ENCODE assay signal across 30 cellular contexts in the genomic region with DNA sequence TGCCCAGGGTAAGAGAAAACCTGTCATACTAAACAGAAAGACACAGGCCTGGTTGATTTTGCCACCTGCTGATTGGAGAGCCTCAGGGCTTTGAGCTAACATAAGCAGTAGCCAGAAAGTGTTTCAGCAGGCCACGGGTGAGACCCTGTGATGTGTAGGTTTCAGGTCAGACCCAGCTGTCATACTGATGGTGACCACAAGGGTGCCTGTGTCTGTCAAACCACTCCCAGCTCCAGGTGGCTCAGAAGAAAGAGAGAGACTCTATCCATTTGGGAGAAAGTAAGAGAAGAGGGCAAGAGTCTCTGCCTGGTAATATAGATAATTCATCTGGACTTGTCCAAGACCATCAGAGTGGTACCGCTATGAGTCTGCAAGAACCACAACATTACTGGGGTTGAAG.
A peak's percentile ranks its signal among the peaks of the same experiment; 100 is the strongest.
DNase-seq lines count a peak whose midpoint lies in the region; ATAC-seq, FAIRE-seq and TF ChIP-seq lines count a peak whose summit lies in the region.
"Had no signal": no experiment of that assay in that cellular context is flagged by ENCODE, and none has a peak within 500 bp of the region (broad histone marks: within the 10 kb centered on the region; RNA-seq: fewer than 3 reads in every experiment).

No MANE protein-coding gene starts in this region.

- CTCF ChIA-PET in activated CD4-positive, alpha-beta memory T cell treated with anti-CD3 and anti-CD28 coated beads for 36 hours (lab: Charles Lee) = interaction anchor here (0.6 kb wide), 1 partner anchor 19 kb away, joined by 3 read pairs; no protein-coding TSS in a partner anchor
- CTCF ChIA-PET in activated CD4-positive, alpha-beta memory T cell treated with anti-CD3 and anti-CD28 coated beads, Interleukin-2, amount 10 ng/mL, durations not matched to agents 7 days and 5 days (lab: Charles Lee) = no interaction called here

- H3K27ac ChIP-seq in HUES48 (ENCODE audit: low read depth, low read length) (no peak overlapping the region), psoas muscle (no peak overlapping the region), small intestine (ENCODE audit: low read depth in 1 of 2, low read length in 1 of 2) (no peak overlapping the region)
- H3K27ac ChIP-seq: brain microvascular endothelial cell, dorsolateral prefrontal cortex, gastrocnemius medialis, lower lobe of right lung, sigmoid colon, tibial nerve had no signal

- H3K36me3 ChIP-seq in HUES48 (ENCODE audit: control insufficient read depth, insufficient read depth, low read length) (no peaks in the 10 kb centered on the region), psoas muscle (ENCODE audit: insufficient read depth in 1 of 2, low read depth in 1 of 2) (no peaks in the 10 kb centered on the region), small intestine (ENCODE audit: control insufficient read depth in 2 of 2, insufficient read depth in 2 of 2, low read length in 2 of 2) (no peaks in the 10 kb centered on the region)
- H3K36me3 ChIP-seq: brain microvascular endothelial cell, gastrocnemius medialis, lower lobe of right lung, MG63, sigmoid colon, tibial nerve had no signal

- no peak overlapping the region for H3K4me3 Mint-ChIP-seq in activated CD4-positive, alpha-beta memory T cell treated with anti-CD3 and anti-CD28 coated beads for 36 hours
- no peak overlapping the region for H3K4me3 Mint-ChIP-seq in activated CD4-positive, alpha-beta memory T cell treated with anti-CD3 and anti-CD28 coated beads, Interleukin-2, amount 10 ng/mL, durations not matched to agents 7 days and 5 days
- no peak overlapping the region for H3K4me3 Mint-ChIP-seq in mesothelial cell of epicardium
- H3K4me3 Mint-ChIP-seq: B cell; CD4-positive, alpha-beta memory T cell; naive thymus-derived CD8-positive, alpha-beta T cell; T-helper 1 cell treated with Interleukin-12 subunit alpha and Interleukin-12 subunit beta and Interleukin-4 antibody, amounts not matched to agents 30 μg/mL and 1 μg/mL, for 36 hours had no signal

- peaks cover 14% of the 10 kb centered on the region for H3K9me3 Mint-ChIP-seq in activated CD4-positive, alpha-beta memory T cell treated with anti-CD3 and anti-CD28 coated beads for 36 hours
- H3K9me3 Mint-ChIP-seq in activated CD4-positive, alpha-beta memory T cell treated with anti-CD3 and anti-CD28 coated beads, Interleukin-2, amount 10 ng/mL, durations not matched to agents 7 days and 5 days = peaks cover 4% of the 10 kb centered on the region
- peaks cover 85% of the 10 kb centered on the region for H3K9me3 Mint-ChIP-seq in mesothelial cell of epicardium

- H3K4me1 ChIP-seq in HUES48 (ENCODE audit: control insufficient read depth, insufficient read depth, low read length) (no peaks in the 10 kb centered on the region), psoas muscle (no peaks in the 10 kb centered on the region), small intestine (ENCODE audit: control insufficient read depth in 2 of 2, insufficient read depth in 1 of 2, low read depth in 1 of 2, low read length in 1 of 2) (no peaks in the 10 kb centered on the region)
- H3K4me1 ChIP-seq: gastrocnemius medialis, lower lobe of right lung, sigmoid colon, tibial nerve had no signal

- peak overlapping the region; percentile 11; the same call in 1 of the 2 replicates for H3K4me3 ChIP-seq in HUES48 (ENCODE audit: low read depth, low read length)
- H3K4me3 ChIP-seq in psoas muscle = no peak overlapping the region
- no peak overlapping the region for H3K4me3 ChIP-seq in small intestine (ENCODE audit: low read depth in 1 of 2, low read length in 2 of 2)
- H3K4me3 ChIP-seq: dorsolateral prefrontal cortex, gastrocnemius medialis, K562, lower lobe of right lung, MG63, sigmoid colon, tibial nerve had no signal

- H3K27ac Mint-ChIP-seq in activated CD4-positive, alpha-beta memory T cell treated with anti-CD3 and anti-CD28 coated beads for 36 hours = no peak overlapping the region
- H3K27ac Mint-ChIP-seq in activated CD4-positive, alpha-beta memory T cell treated with anti-CD3 and anti-CD28 coated beads, Interleukin-2, amount 10 ng/mL, durations not matched to agents 7 days and 5 days = no peak overlapping the region
- no peak overlapping the region for H3K27ac Mint-ChIP-seq in mesothelial cell of epicardium
- H3K27ac Mint-ChIP-seq: activated naive CD4-positive, alpha-beta T cell treated with anti-CD3 and anti-CD28 coated beads, Interleukin-2, amount 50 U/mL, for 72 hours; B cell; naive thymus-derived CD8-positive, alpha-beta T cell; T-helper 1 cell treated with Interleukin-12 subunit alpha and Interleukin-12 subunit beta and Interleukin-4 antibody, amounts not matched to agents 30 μg/mL and 1 μg/mL, for 36 hours had no signal

- ATAC-seq in HG03135 (IDR thresholded peaks at IDR 0.05; ENCODE audit: unreplicated experiment) = no peak
- no peak for ATAC-seq in psoas muscle
- ATAC-seq: activated naive CD4-positive, alpha-beta T cell treated with anti-CD3 and anti-CD28 coated beads, Interleukin-2, amount 50 U/mL, for 72 hours; gastrocnemius medialis; K562; lower lobe of right lung; naive thymus-derived CD8-positive, alpha-beta T cell; Right ventricle myocardium inferior; SK-N-SH treated with all-trans-retinoic acid at 6 μM for 48 hours had no signal

- WGBS in psoas muscle, 3 donors = 64 to 74% (median 71%) methylated on average over 2 of the region's 2 CpGs
- 54 to 80% (median 71%) methylated on average over 2 of the region's 2 CpGs for WGBS in small intestine, 3 donors

- FAIRE-seq in small intestine (lab: Jason Lieb, UNC) = no peak
- FAIRE-seq: K562 had no signal

- DNase-seq in activated CD4-positive, alpha-beta memory T cell treated with anti-CD3 and anti-CD28 coated beads for 36 hours = peak; percentile 8
- DNase-seq in activated CD4-positive, alpha-beta memory T cell treated with anti-CD3 and anti-CD28 coated beads, Interleukin-2, amount 10 ng/mL, durations not matched to agents 7 days and 5 days = no peak
- DNase-seq in RPMI8226 = peak; percentile 6
- DNase-seq in mesothelial cell of epicardium (ENCODE audit: low spot score in 2 of 2, unreplicated experiment in 2 of 2) = no peak
- DNase-seq in psoas muscle = no peak
- DNase-seq in small intestine = no peak
- DNase-seq: activated CD8-positive, alpha-beta memory T cell treated with anti-CD3 and anti-CD28 coated beads for 24 hours; activated effector memory CD4-positive, alpha-beta T cell treated with Interleukin-2 at 50 U/mL for 16 hours; activated T-cell treated with anti-CD3 and anti-CD28 coated beads, Interleukin-2, amount 50 U/mL, for 1 hour; amygdala; brain microvascular endothelial cell; CD4-positive, alpha-beta memory T cell; dorsolateral prefrontal cortex; gastrocnemius medialis; lower lobe of right lung; MG63; naive thymus-derived CD8-positive, alpha-beta T cell; NCI-H2029 treated with DMSO at 0.1 percent for 48 hours; occipital lobe; sigmoid colon; stimulated activated CD4-positive, alpha-beta T cell treated with anti-CD3 and anti-CD28 coated beads, Interleukin-4, amount 100 ng/mL, for 4 hours had no signal

- H3K4me1 Mint-ChIP-seq in activated CD4-positive, alpha-beta memory T cell treated with anti-CD3 and anti-CD28 coated beads for 36 hours (ENCODE audit: low read depth) = no peaks in the 10 kb centered on the region
- no peaks in the 10 kb centered on the region for H3K4me1 Mint-ChIP-seq in activated CD4-positive, alpha-beta memory T cell treated with anti-CD3 and anti-CD28 coated beads, Interleukin-2, amount 10 ng/mL, durations not matched to agents 7 days and 5 days
- no peaks in the 10 kb centered on the region for H3K4me1 Mint-ChIP-seq in mesothelial cell of epicardium
- H3K4me1 Mint-ChIP-seq: B cell; CD4-positive, alpha-beta memory T cell; naive thymus-derived CD8-positive, alpha-beta T cell had no signal

- H3K27me3 Mint-ChIP-seq in activated CD4-positive, alpha-beta memory T cell treated with anti-CD3 and anti-CD28 coated beads for 36 hours = no peaks in the 10 kb centered on the region
- no peaks in the 10 kb centered on the region for H3K27me3 Mint-ChIP-seq in activated CD4-positive, alpha-beta memory T cell treated with anti-CD3 and anti-CD28 coated beads, Interleukin-2, amount 10 ng/mL, durations not matched to agents 7 days and 5 days
- H3K27me3 Mint-ChIP-seq in mesothelial cell of epicardium (ENCODE audit: low read depth) = no peaks in the 10 kb centered on the region
- H3K27me3 Mint-ChIP-seq: B cell; naive thymus-derived CD8-positive, alpha-beta T cell had no signal

- TF ChIP-seq CTCF in mesothelial cell of epicardium (IDR thresholded peaks at IDR 0.05; ENCODE audit: unreplicated experiment) (peak; percentile 18), psoas muscle (IDR thresholded peaks at IDR 0.05) (no peak)

- H3K9me3 ChIP-seq in HUES48 (ENCODE audit: control insufficient read depth, insufficient read depth, low read length) (peaks cover 83% of the 10 kb centered on the region), psoas muscle (peaks cover 39% of the 10 kb centered on the region), small intestine (ENCODE audit: control insufficient read depth, low read depth) (no peaks in the 10 kb centered on the region)
- H3K9me3 ChIP-seq: lower lobe of right lung, MG63, sigmoid colon had no signal

- intact Hi-C loops in activated CD4-positive, alpha-beta memory T cell treated with anti-CD3 and anti-CD28 coated beads for 36 hours (cut with micrococcal nuclease) = no loop called here
- intact Hi-C loops in psoas muscle (cut with DNase I) = no loop called here

- no peak overlapping the region for H3K9ac ChIP-seq in HUES48 (ENCODE audit: low read depth, low read length)

- H3K36me3 Mint-ChIP-seq in activated CD4-positive, alpha-beta memory T cell treated with anti-CD3 and anti-CD28 coated beads for 36 hours = no peaks in the 10 kb centered on the region
- H3K36me3 Mint-ChIP-seq in activated CD4-positive, alpha-beta memory T cell treated with anti-CD3 and anti-CD28 coated beads, Interleukin-2, amount 10 ng/mL, durations not matched to agents 7 days and 5 days (ENCODE audit: low read depth) = no peaks in the 10 kb centered on the region
- no peaks in the 10 kb centered on the region for H3K36me3 Mint-ChIP-seq in mesothelial cell of epicardium
- H3K36me3 Mint-ChIP-seq: activated naive CD4-positive, alpha-beta T cell treated with anti-CD3 and anti-CD28 coated beads, Interleukin-2, amount 50 U/mL, for 72 hours; CD4-positive, alpha-beta memory T cell had no signal

- H3K27me3 ChIP-seq in HUES48 (ENCODE audit: control insufficient read depth, insufficient read depth, low read length) (no peaks in the 10 kb centered on the region), psoas muscle (ENCODE audit: insufficient read depth in 3 of 3, low read length in 2 of 3) (no peaks in the 10 kb centered on the region), small intestine (ENCODE audit: control insufficient read depth in 2 of 2, insufficient read depth in 2 of 2, low read length in 2 of 2) (no peaks in the 10 kb centered on the region)
- H3K27me3 ChIP-seq: brain microvascular endothelial cell, gastrocnemius medialis, MG63, sigmoid colon, tibial nerve had no signal

- POLR2A ChIA-PET in activated CD4-positive, alpha-beta memory T cell treated with anti-CD3 and anti-CD28 coated beads for 36 hours (lab: Charles Lee) = no interaction called here
- POLR2A ChIA-PET in activated CD4-positive, alpha-beta memory T cell treated with anti-CD3 and anti-CD28 coated beads, Interleukin-2, amount 10 ng/mL, durations not matched to agents 7 days and 5 days (lab: Charles Lee) = no interaction called here

Comparison
In these comparisons a context has a peak if more than half of its experiments do, and no peak if none do; other contexts are left out.
1. DNase-seq: peak in activated CD4-positive, alpha-beta memory T cell treated with anti-CD3 and anti-CD28 coated beads for 36 hours (single experiment) and RPMI8226 (single experiment); none in activated CD4-positive, alpha-beta memory T cell treated with anti-CD3 and anti-CD28 coated beads, Interleukin-2, amount 10 ng/mL, durations not matched to agents 7 days and 5 days (single experiment), mesothelial cell of epicardium (0 of 2), psoas muscle (0 of 2) and small intestine (single experiment).